Comparison of ENCODE assay signal across 1 cellular context in genomic region chr17:46922804-46923635, GRCh38.
TF ChIP-seq lines count a peak whose summit lies in the region.

TSS of gene GOSR2 (plus strand) at chr17:46923160. CDS start at chr17:46923193, 33 bp downstream.

TF ChIP-seq in K562, 482 proteins besides CTCF, POLR2A, EP300 and RAD21 (continued from another document and continues in another):
- peak; percentile 72; the same call in 1 of the 2 replicates for TF ChIP-seq POLR2H (tag; IDR thresholded peaks at IDR 0.05; ENCODE audit: low read depth)
- TF ChIP-seq ZNF436 (CRISPR knock-in tag; IDR thresholded peaks at IDR 0.05): no peak
- no peak for TF ChIP-seq CCNT2 (IDR thresholded peaks at IDR 0.05; ENCODE audit: borderline replicate concordance, extremely low read depth, insufficient read length, low read depth, low read length)
- TF ChIP-seq PURB (CRISPR knock-in tag; IDR thresholded peaks at IDR 0.05; ENCODE audit: low read depth): no peak
- TF ChIP-seq LARP7 (IDR thresholded peaks at IDR 0.05): peak; percentile 86
- TF ChIP-seq DACH1 (IDR thresholded peaks at IDR 0.05; ENCODE audit: partially characterized antibody): peak; percentile 98
- no peak for TF ChIP-seq NFYB (IDR thresholded peaks at IDR 0.05; ENCODE audit: extremely low read depth, insufficient read length)
- no peak for TF ChIP-seq BRF1 (IDR thresholded peaks at IDR 0.05; ENCODE audit: borderline replicate concordance, extremely low read depth, insufficient read length)
- no peak for TF ChIP-seq TFE3 (CRISPR knock-in tag; IDR thresholded peaks at IDR 0.05)
- TF ChIP-seq BRF2 (IDR thresholded peaks at IDR 0.05; ENCODE audit: borderline replicate concordance, insufficient read depth, insufficient read length): no peak
- peak; percentile 86 for TF ChIP-seq ETS1 (conservative IDR thresholded peaks at IDR 0.05; ENCODE audit: control insufficient read depth, low read depth, low read length)
- TF ChIP-seq E2F8 (IDR thresholded peaks at IDR 0.05; ENCODE audit: low read depth, partially characterized antibody): peak; percentile 94
- no peak for TF ChIP-seq RFX1 (IDR thresholded peaks at IDR 0.05)
- no peak for TF ChIP-seq ZC3H11A (IDR thresholded peaks at IDR 0.05; ENCODE audit: low read depth, low read length)
- peak; percentile 90 for TF ChIP-seq POLR2B (IDR thresholded peaks at IDR 0.05; ENCODE audit: low read depth, partially characterized antibody)
- no peak for TF ChIP-seq ZNF764 (CRISPR knock-in tag; IDR thresholded peaks at IDR 0.05; ENCODE audit: low read depth)
- TF ChIP-seq CHD4 (IDR thresholded peaks at IDR 0.05; ENCODE audit: insufficient read depth, insufficient replicate concordance, low read depth, low read length, poor library complexity, severe bottlenecking): no peak
- TF ChIP-seq CHAMP1 (IDR thresholded peaks at IDR 0.05): peak; percentile 44
- TF ChIP-seq NFIC (IDR thresholded peaks at IDR 0.05): peak; percentile 53
- peak; percentile 66; the same call in 1 of the 2 replicates for TF ChIP-seq ESRRA (IDR thresholded peaks at IDR 0.05; ENCODE audit: borderline replicate concordance, low read depth)
- TF ChIP-seq CBFA2T3 (IDR thresholded peaks at IDR 0.05): no peak
- no peak for TF ChIP-seq MIER1 (IDR thresholded peaks at IDR 0.05; ENCODE audit: low read depth)
- peak; percentile 84; the same call in 1 of the 2 replicates for TF ChIP-seq HBP1 (CRISPR knock-in tag; IDR thresholded peaks at IDR 0.05)
- no peak for TF ChIP-seq FOXO4 (CRISPR knock-in tag; IDR thresholded peaks at IDR 0.05)
- TF ChIP-seq PHF8 (IDR thresholded peaks at IDR 0.05; ENCODE audit: borderline replicate concordance, low read length): peak; percentile 99
- no peak; a peak in 1 of 4 replicates for TF ChIP-seq TRIM24 (IDR thresholded peaks at IDR 0.05)
- TF ChIP-seq NCOA1 (IDR thresholded peaks at IDR 0.05; ENCODE audit: low read depth): peak; percentile 55; the same call in 1 of the 2 replicates
- peak; percentile 79 for TF ChIP-seq HCFC1 (IDR thresholded peaks at IDR 0.05; ENCODE audit: low read depth, low read length)
- peak; percentile 12 to 26; a peak in 2 of 4 replicates for TF ChIP-seq BCLAF1 (IDR thresholded peaks at IDR 0.05; ENCODE audit: borderline replicate concordance in 1 of 2, control insufficient read depth in 1 of 2, low read depth in 2 of 2, low read length in 1 of 2)
- TF ChIP-seq MCM3 (IDR thresholded peaks at IDR 0.05): no peak
- 0 out of 2 replicates have a peak, but pooled peaks have one; percentile 12 for TF ChIP-seq TCF3 (CRISPR knock-in tag; IDR thresholded peaks at IDR 0.05)
- 0 out of 4 replicates have a peak, but pooled peaks of 1 of the 2 experiments have one; percentile 17 for TF ChIP-seq FOXK2 (conservative IDR thresholded peaks at IDR 0.05 in 1 of 2, IDR thresholded peaks at IDR 0.05 in 1 of 2; ENCODE audit: low read depth in 2 of 2)
- peak; percentile 79; the same call in 1 of the 2 replicates for TF ChIP-seq ZNF609 (CRISPR knock-in tag; IDR thresholded peaks at IDR 0.05; ENCODE audit: borderline replicate concordance)
